Comparison of ENCODE assay signal across 15 cellular contexts in genomic region chr13:60273971-60274370, GRCh38.
A peak's percentile ranks its signal among the peaks of the same experiment; 100 is the strongest.
DNase-seq lines count a peak whose midpoint lies in the region; ATAC-seq and TF ChIP-seq lines count a peak whose summit lies in the region.
"Had no signal": no experiment of that assay in that cellular context is flagged by ENCODE, and none has a peak within 500 bp of the region (broad histone marks: within the 10 kb centered on the region; RNA-seq: fewer than 3 reads in every experiment).

No MANE protein-coding gene starts in this region.

- peak overlapping the region; percentile 92 for H3K27ac Mint-ChIP-seq in Caco-2 (ENCODE audit: unreplicated experiment)
- H3K27ac Mint-ChIP-seq: CD4-positive, alpha-beta T cell had no signal

- intact Hi-C loops in Caco-2 (cut with micrococcal nuclease; ENCODE audit: unreplicated experiment) = loop anchor here (1.0 to 5.0 kb wide), 5 partner anchors 43 to 583 kb away; no protein-coding TSS in a partner anchor

- no peak for TF ChIP-seq CTCF in Caco-2 (IDR thresholded peaks at IDR 0.05; ENCODE audit: insufficient read depth in 1 of 2, low read depth in 1 of 2, low read length in 1 of 2, severe bottlenecking in 1 of 2, unreplicated experiment in 1 of 2)
- no peak for TF ChIP-seq CTCF in epithelial cell of esophagus (IDR thresholded peaks at IDR 0.05; ENCODE audit: insufficient read depth, low read depth, low read length, missing control alignments)

- peak overlapping the region; percentile 31 for H3K4me3 Mint-ChIP-seq in Caco-2 (ENCODE audit: unreplicated experiment)
- H3K4me3 Mint-ChIP-seq: CD4-positive, alpha-beta T cell had no signal

- H3K36me3 ChIP-seq in Caco-2 (ENCODE audit: control insufficient read depth, insufficient read depth, low read length) = no peaks in the 10 kb centered on the region

- peaks cover 22% of the 10 kb centered on the region for H3K36me3 Mint-ChIP-seq in Caco-2 (ENCODE audit: insufficient read depth, unreplicated experiment)

- H3K4me1 Mint-ChIP-seq in Caco-2 (ENCODE audit: low read depth, unreplicated experiment) = peaks cover 33% of the 10 kb centered on the region

- H3K4me3 ChIP-seq in Caco-2 (ENCODE audit: low read depth, low read length) (no peak overlapping the region), epithelial cell of esophagus (ENCODE audit: low read length) (no peak overlapping the region)
- H3K4me3 ChIP-seq: A549 had no signal

- H3K9me3 ChIP-seq in Caco-2 = 0 out of 2 replicates have a peak, but pooled peaks cover 3% of the 10 kb centered on the region
- H3K9me3 ChIP-seq: A549 had no signal

- H3K27me3 ChIP-seq in Caco-2 (replicated peaks; ENCODE audit: control insufficient read depth, insufficient read depth, low read length) = no peaks in the 10 kb centered on the region

- H3K9me3 Mint-ChIP-seq in Caco-2 (ENCODE audit: unreplicated experiment) = peaks cover 17% of the 10 kb centered on the region
- H3K9me3 Mint-ChIP-seq: CD4-positive, alpha-beta T cell had no signal

- no peak for ATAC-seq in HG02678 (IDR thresholded peaks at IDR 0.05; ENCODE audit: unreplicated experiment)
- no peak for ATAC-seq in stimulated activated naive CD8-positive, alpha-beta T cell treated with anti-CD3 and anti-CD28 coated beads, Interleukin-15, Interleukin-2, amounts not matched to agents 100 U/mL and 50 U/mL, for 24 hours
- ATAC-seq: A549 had no signal

- H3K4me1 ChIP-seq in Caco-2 = peaks cover 54% of the 10 kb centered on the region
- H3K4me1 ChIP-seq: A549 had no signal

- DNase-seq in NCI-H146 (lab: John Stamatoyannopoulos, UW) (peak; percentile 45), NCI-H146 treated with DMSO at 0.1 percent for 48 hours (lab: John Stamatoyannopoulos, UW; ENCODE audit: unreplicated experiment) (no peak), Caco-2 (peak; percentile 72 to 79), NCI-H69 (lab: John Stamatoyannopoulos, UW) (peak; percentile 45), epithelial cell of esophagus (ENCODE audit: low read depth) (peak; percentile 28), SK-N-DZ (ENCODE audit: low spot score) (no peak)
- DNase-seq in stimulated activated naive CD8-positive, alpha-beta T cell treated with anti-CD3 and anti-CD28 coated beads, Interleukin-15, Interleukin-2, amounts not matched to agents 100 U/mL and 50 U/mL, for 24 hours = no peak
- DNase-seq: AML-193; CD4-positive, alpha-beta T cell; DMS79 treated with DMSO at 0.1 percent for 48 hours; GF-D8; GOT3; H7 had no signal

- POLR2A ChIA-PET in Caco-2 (lab: Charles Lee) = interaction anchor here (0.5 kb wide), 1 partner anchor 582 kb away, joined by 6 read pairs; no protein-coding TSS in a partner anchor

- CTCF ChIA-PET in Caco-2 (lab: Charles Lee) = no interaction called here

- H3K27me3 Mint-ChIP-seq in Caco-2 (ENCODE audit: insufficient read depth, unreplicated experiment) = no peaks in the 10 kb centered on the region

- BruUV-seq in Caco-2 (replicated peaks; lab: Mats Ljungman, UMichigan) = no TSS peak

Comparison
In these comparisons a context has a peak if more than half of its experiments do, and no peak if none do; other contexts are left out.
1. DNase-seq: peak in NCI-H146 (single experiment), Caco-2 (2 of 2), NCI-H69 (single experiment) and epithelial cell of esophagus (single experiment); none in NCI-H146 treated with DMSO at 0.1 percent for 48 hours (single experiment), SK-N-DZ (single experiment) and stimulated activated naive CD8-positive, alpha-beta T cell treated with anti-CD3 and anti-CD28 coated beads, Interleukin-15, Interleukin-2, amounts not matched to agents 100 U/mL and 50 U/mL, for 24 hours (single experiment).